ENCODE assay signal across 16 cellular contexts in genomic region chr20:31835554-31835953, GRCh38. TPM values are rescaled to one million over a fixed set of nuclear protein-coding genes. Genes with fewer than 3 reads are reported as not detected.
DNase-seq lines count a peak whose midpoint lies in the region; ATAC-seq, FAIRE-seq and TF ChIP-seq lines count a peak whose summit lies in the region.
"Had no signal": no experiment of that assay in that cellular context is flagged by ENCODE, and none has a peak within 500 bp of the region (broad histone marks: within the 10 kb centered on the region; RNA-seq: fewer than 3 reads in every experiment).

No MANE protein-coding gene starts in this region.

- H3K36me3 ChIP-seq in Loucy (ENCODE audit: insufficient read depth, low read length) (peaks cover 7% of the 10 kb centered on the region; the same call in 1 of the 2 replicates), K562 (ENCODE audit: control insufficient read depth, insufficient read depth, low read length) (no peaks in the 10 kb centered on the region)
- H3K36me3 ChIP-seq: Peyer's patch had no signal

- no peak for FAIRE-seq in K562 (lab: Jason Lieb, UNC)

- no peak for TF ChIP-seq POLR2A in K562 (conservative IDR thresholded peaks at IDR 0.05)

- no peak for TF ChIP-seq RAD21 in K562 (CRISPR knock-in tag; conservative IDR thresholded peaks at IDR 0.05 in 1 of 2, IDR thresholded peaks at IDR 0.05 in 1 of 2)

- no peaks in the 10 kb centered on the region for H3K36me3 Mint-ChIP-seq in stimulated activated effector memory CD8-positive, alpha-beta T cell treated with anti-CD3 and anti-CD28 coated beads, Interleukin-12 subunit alpha, Interleukin-12 subunit beta, amount 100 ng/mL, for 72 hours

- 78% methylated on average over 9 of the region's 9 CpGs for WGBS in K562 (ENCODE audit: insufficient coverage, low coverage, missing lambda C conversion rate)

- peaks cover 7% of the 10 kb centered on the region for H3F3A ChIP-seq in Loucy (ENCODE audit: low read depth)

- peak overlapping the region; percentile 49; the same call in 1 of the 3 replicates for H3K27ac ChIP-seq in K562 (ENCODE audit: extremely low read depth, low read depth, low read length)
- H3K27ac ChIP-seq: Peyer's patch had no signal

- CTCF ChIA-PET in K562 (lab: Yijun Ruan, JAX; ENCODE audit: low intra/inter-chr PET ratio), result no interaction called here

- H3K9me3 Mint-ChIP-seq in stimulated activated effector memory CD8-positive, alpha-beta T cell treated with anti-CD3 and anti-CD28 coated beads, Interleukin-12 subunit alpha, Interleukin-12 subunit beta, amount 100 ng/mL, for 72 hours, result no peaks in the 10 kb centered on the region
- H3K9me3 Mint-ChIP-seq: activated naive CD8-positive, alpha-beta T cell treated with anti-CD3 and anti-CD28 coated beads, Interleukin-2, amount 50 U/mL, for 24 hours; activated T-cell treated with anti-CD3 and anti-CD28 coated beads, Interleukin-2, amount 50 U/mL, for 4 hours had no signal

- H3K4me2 ChIP-seq in Loucy (ENCODE audit: low read depth, low read length, poor library complexity, severe bottlenecking) (peak overlapping the region; percentile 71), K562 (ENCODE audit: insufficient read depth, low read length) (peak overlapping the region; percentile 39; the same call in 1 of the 2 replicates)

- BruUV-seq in K562 (replicated peaks; lab: Mats Ljungman, UMichigan), result no TSS peak

- in situ Hi-C loops in K562 (cut with MboI), result loop anchor here (25.0 kb wide), 1 partner anchor 827 kb away; the partner anchor contains the start of gene C20orf203

- intact Hi-C loops in K562 (cut with micrococcal nuclease), result loop anchor here (5.0 kb wide), 1 partner anchor 273 kb away; no protein-coding TSS in a partner anchor

- no peak for TF ChIP-seq EP300 in K562 (IDR thresholded peaks at IDR 0.05; ENCODE audit: low read length)

- no peaks in the 10 kb centered on the region for H3K9me2 ChIP-seq in Loucy (replicated peaks; ENCODE audit: low read depth, low read length)

- no peaks in the 10 kb centered on the region for H3K9me1 ChIP-seq in K562 (ENCODE audit: control insufficient read depth, insufficient read depth, low read length)

- H2AFZ ChIP-seq in Loucy (ENCODE audit: low read length), result no peak overlapping the region
- H2AFZ ChIP-seq in K562 (ENCODE audit: low read depth, low read length), result peak overlapping the region; percentile 73; the same call in 1 of the 2 replicates

- TF ChIP-seq CTCF in Loucy (conservative IDR thresholded peaks at IDR 0.05; ENCODE audit: low read length) (no peak), K562 (IDR thresholded peaks at IDR 0.05 in 2 of 3, conservative IDR thresholded peaks at IDR 0.05 in 1 of 3; ENCODE audit: insufficient read depth in 2 of 3, low read depth in 1 of 3, low read length in 3 of 3) (no peak)

- no peaks in the 10 kb centered on the region for H3K9me3 ChIP-seq in Loucy (ENCODE audit: insufficient read depth, low read depth, low read length)
- H3K9me3 ChIP-seq in K562 (replicated peaks; ENCODE audit: control insufficient read depth, insufficient read depth, low read depth, low read length), result no peaks in the 10 kb centered on the region
- H3K9me3 ChIP-seq: Peyer's patch, testis had no signal

- H3K9ac ChIP-seq in Loucy (ENCODE audit: low read depth, low read length, poor library complexity, severe bottlenecking), result peak overlapping the region; percentile 60
- peak overlapping the region; percentile 35 to 68; a peak in 2 of 4 replicates for H3K9ac ChIP-seq in K562 (ENCODE audit: insufficient read depth in 1 of 2, low read depth in 2 of 2, low read length in 2 of 2)

- peak overlapping the region; percentile 62 for H3K4me3 ChIP-seq in Loucy (ENCODE audit: low read length, poor library complexity, severe bottlenecking)
- no peak overlapping the region for H3K4me3 ChIP-seq in K562
- H3K4me3 ChIP-seq: Peyer's patch, testis had no signal

- POLR2A ChIA-PET in K562 (lab: Yijun Ruan, JAX), result interaction anchor here (0.8 to 1.3 kb wide), 3 partner anchors 17 to 194 kb away, joined by 3 to 5 read pairs (median 4); no protein-coding TSS in a partner anchor

- H3K4me3 Mint-ChIP-seq in stimulated activated effector memory CD8-positive, alpha-beta T cell treated with anti-CD3 and anti-CD28 coated beads, Interleukin-12 subunit alpha, Interleukin-12 subunit beta, amount 100 ng/mL, for 72 hours, result no peak overlapping the region
- H3K4me3 Mint-ChIP-seq: activated naive CD8-positive, alpha-beta T cell treated with anti-CD3 and anti-CD28 coated beads, Interleukin-2, amount 50 U/mL, for 24 hours; activated T-cell treated with anti-CD3 and anti-CD28 coated beads, Interleukin-2, amount 50 U/mL, for 4 hours had no signal

- H3K4me1 ChIP-seq in Loucy (ENCODE audit: insufficient read depth, low read length, poor library complexity, severe bottlenecking), result peaks cover 57% of the 10 kb centered on the region
- H3K4me1 ChIP-seq in K562 (replicated peaks in 1 of 2; ENCODE audit: control insufficient read depth in 2 of 2, insufficient read depth in 2 of 2, low read length in 2 of 2), result peaks cover 35 to 51% of the 10 kb centered on the region in 2 experiments

- ATAC-seq in GM21619 (IDR thresholded peaks at IDR 0.05; ENCODE audit: unreplicated experiment) (peak; percentile 15), K562 (no peak), HG03469 (IDR thresholded peaks at IDR 0.05; ENCODE audit: unreplicated experiment) (no peak)
- ATAC-seq in stimulated activated effector memory CD8-positive, alpha-beta T cell treated with anti-CD3 and anti-CD28 coated beads, Interleukin-12 subunit alpha, Interleukin-12 subunit beta, amount 100 ng/mL, for 72 hours, result peak; percentile 2

- H3K27me3 ChIP-seq in Loucy (ENCODE audit: insufficient read depth, low read length, poor library complexity, severe bottlenecking), result no peaks in the 10 kb centered on the region
- no peaks in the 10 kb centered on the region for H3K27me3 ChIP-seq in K562 (ENCODE audit: control insufficient read depth in 2 of 2, insufficient read depth in 2 of 2, low read length in 2 of 2)
- H3K27me3 ChIP-seq: Peyer's patch, testis had no signal

- H4K20me1 ChIP-seq in Loucy (ENCODE audit: insufficient read depth, low read length, poor library complexity, severe bottlenecking) (no peaks in the 10 kb centered on the region), K562 (replicated peaks; ENCODE audit: control insufficient read depth, insufficient read depth, low read length) (0 out of 2 replicates have a peak, but pooled peaks cover 6% of the 10 kb centered on the region)

- DNase-seq in K562 (ENCODE audit: extremely low read depth in 1 of 4, low spot score in 3 of 4) (no peak), COR-L47 (lab: John Stamatoyannopoulos, UW) (no peak)
- DNase-seq in stimulated activated effector memory CD8-positive, alpha-beta T cell treated with anti-CD3 and anti-CD28 coated beads, Interleukin-12 subunit alpha, Interleukin-12 subunit beta, amount 100 ng/mL, for 72 hours (ENCODE audit: low spot score in 2 of 2), result no peak
- no peak for DNase-seq in activated naive CD4-positive, alpha-beta T cell (lab: John Stamatoyannopoulos, UW)
- DNase-seq: activated CD4-positive, alpha-beta T cell treated with anti-CD3 and anti-CD28 coated beads for 4 hours; activated T-cell treated with anti-CD3 and anti-CD28 coated beads, Interleukin-2, amount 50 U/mL, for 4 hours; NCI-H524 treated with DMSO at 0.1 percent for 48 hours had no signal

- no peak overlapping the region for H3K27ac Mint-ChIP-seq in stimulated activated effector memory CD8-positive, alpha-beta T cell treated with anti-CD3 and anti-CD28 coated beads, Interleukin-12 subunit alpha, Interleukin-12 subunit beta, amount 100 ng/mL, for 72 hours
- H3K27ac Mint-ChIP-seq: activated naive CD8-positive, alpha-beta T cell treated with anti-CD3 and anti-CD28 coated beads, Interleukin-2, amount 50 U/mL, for 24 hours; progenitor cell of endocrine pancreas had no signal

- H3K79me2 ChIP-seq in Loucy (ENCODE audit: insufficient read depth, low read length) (peaks cover 8% of the 10 kb centered on the region; the same call in 1 of the 2 replicates), K562 (ENCODE audit: control insufficient read depth, insufficient read depth, low read length) (no peaks in the 10 kb centered on the region)

- peaks cover 27% of the 10 kb centered on the region for H3K4me1 Mint-ChIP-seq in stimulated activated effector memory CD8-positive, alpha-beta T cell treated with anti-CD3 and anti-CD28 coated beads, Interleukin-12 subunit alpha, Interleukin-12 subunit beta, amount 100 ng/mL, for 72 hours

RNA-seq across cellular contexts. Expression of gene FOXS1, which starts 9.8 kb away (rescaled TPM):
- not detected in 2 replicates for total RNA-seq in K562 (2011; cell fraction: chromatin; rRNA removed; ENCODE audit: low replicate concordance)
- total RNA-seq in K562 (2011; cell fraction: nucleolus; rRNA removed), result not detected in 2 replicates
- total RNA-seq in K562 (2011; cell fraction: nucleoplasm; rRNA removed), result not detected in 2 replicates
- total RNA-seq in K562 (2014; rRNA removed) (not detected in 2 replicates), K562 (2014; rRNA removed; fragmentation: Illumina TruSeq; extraction: Trizol) (not detected in 2 replicates), K562 (2015; rRNA removed; fragmentation: Illumina TruSeq; extraction: Trizol) (not detected in 2 replicates), K562 (2021) (not detected in 2 replicates)
- polyA plus RNA-seq in K562 (2011; rRNA removed) (not detected in 2 replicates), K562 (2014; fragmentation: Illumina TruSeq; extraction: Trizol) (not detected in 2 replicates), K562 (2014; fragmentation: Nextera tagmentation; extraction: Ambion mirVana) (not detected), K562 (2014; rRNA removed) (not detected in 2 replicates)
- not detected in 2 replicates for polyA plus RNA-seq in K562 (2011; cell fraction: cytosol; rRNA removed)
- not detected in 2 replicates for polyA plus RNA-seq in K562 (2011; cell fraction: nucleus; rRNA removed)
- polyA plus RNA-seq in K562 (2012), result not detected in 2 replicates
- polyA minus RNA-seq in K562 (2011; rRNA and poly(A)+ RNA removed), result not detected in 2 replicates
- polyA minus RNA-seq in K562 (2011; cell fraction: cytosol; rRNA and poly(A)+ RNA removed), result not detected in 2 replicates
- polyA minus RNA-seq in K562 (2011; cell fraction: nucleus; rRNA and poly(A)+ RNA removed), result not detected in 2 replicates
- total RNA-seq: activated T-cell treated with anti-CD3 and anti-CD28 coated beads, Interleukin-2, amount 50 U/mL, for 4 hours; endothelial cell of umbilical vein; Peyer's patch; progenitor cell of endocrine pancreas had no signal

RNA-seq across cellular contexts. Expression of gene MYLK2, which starts 16.4 kb away (rescaled TPM):
- total RNA-seq in K562 (2011; cell fraction: chromatin; rRNA removed; ENCODE audit: low replicate concordance), result 0.53 and 0.69 TPM in 2 replicates
- total RNA-seq in K562 (2011; cell fraction: nucleolus; rRNA removed), result 0.33 and 0.79 TPM in 2 replicates
- 0.31 and 0.44 TPM in 2 replicates for total RNA-seq in K562 (2011; cell fraction: nucleoplasm; rRNA removed)
- 0.33 and 0.45 TPM in 2 replicates for total RNA-seq in K562 (2014; rRNA removed)
- 0.07 and 0.10 TPM in 2 replicates for total RNA-seq in K562 (2014; rRNA removed; fragmentation: Illumina TruSeq; extraction: Trizol)
- 0.18 and 0.30 TPM in 2 replicates for total RNA-seq in K562 (2015; rRNA removed; fragmentation: Illumina TruSeq; extraction: Trizol)
- 0.25 and 0.53 TPM in 2 replicates for total RNA-seq in K562 (2021)
- 0.15 and 0.22 TPM in 2 replicates for polyA plus RNA-seq in K562 (2011; rRNA removed)
- polyA plus RNA-seq in K562 (2011; cell fraction: cytosol; rRNA removed), result 0.13 and 0.18 TPM in 2 replicates
- 0.79 and 0.84 TPM in 2 replicates for polyA plus RNA-seq in K562 (2011; cell fraction: nucleus; rRNA removed)
- 0.25 and 0.43 TPM in 2 replicates for polyA plus RNA-seq in K562 (2012)
- 0.12 and 0.26 TPM in 2 replicates for polyA plus RNA-seq in K562 (2014; fragmentation: Illumina TruSeq; extraction: Trizol)
- not detected for polyA plus RNA-seq in K562 (2014; fragmentation: Nextera tagmentation; extraction: Ambion mirVana)
- polyA plus RNA-seq in K562 (2014; rRNA removed), result 0.28 and 0.41 TPM in 2 replicates
- polyA minus RNA-seq in K562 (2011; rRNA and poly(A)+ RNA removed), result 0.11 and 0.18 TPM in 2 replicates
- polyA minus RNA-seq in K562 (2011; cell fraction: cytosol; rRNA and poly(A)+ RNA removed), result not detected in 2 replicates
- polyA minus RNA-seq in K562 (2011; cell fraction: nucleus; rRNA and poly(A)+ RNA removed), result 0.13 and 0.78 TPM in 2 replicates

RNA-seq across cellular contexts. Expression of gene DUSP15, which starts 34.8 kb away (rescaled TPM):
- total RNA-seq in K562 (2011; cell fraction: chromatin; rRNA removed; ENCODE audit: low replicate concordance), result 0.53 TPM in 1 of 2 replicates, not detected in the other
- 0.33 and 0.39 TPM in 2 replicates for total RNA-seq in K562 (2011; cell fraction: nucleolus; rRNA removed)
- total RNA-seq in K562 (2011; cell fraction: nucleoplasm; rRNA removed), result 0.29 and 0.84 TPM in 2 replicates
- total RNA-seq in K562 (2014; rRNA removed), result not detected in 2 replicates
- total RNA-seq in K562 (2014; rRNA removed; fragmentation: Illumina TruSeq; extraction: Trizol), result not detected in 2 replicates
- not detected in 2 replicates for total RNA-seq in K562 (2015; rRNA removed; fragmentation: Illumina TruSeq; extraction: Trizol)
- not detected in 2 replicates for total RNA-seq in K562 (2021)
- polyA plus RNA-seq in K562 (2011; rRNA removed), result not detected in 2 replicates
- polyA plus RNA-seq in K562 (2011; cell fraction: cytosol; rRNA removed), result 0.09 and 0.16 TPM in 2 replicates
- 0.15 and 0.28 TPM in 2 replicates for polyA plus RNA-seq in K562 (2011; cell fraction: nucleus; rRNA removed)
- 0.22 TPM in 1 of 2 replicates, not detected in the other for polyA plus RNA-seq in K562 (2012)
- polyA plus RNA-seq in K562 (2014; fragmentation: Illumina TruSeq; extraction: Trizol), result not detected in 2 replicates
- not detected for polyA plus RNA-seq in K562 (2014; fragmentation: Nextera tagmentation; extraction: Ambion mirVana)
- polyA plus RNA-seq in K562 (2014; rRNA removed), result 0.34 and 0.66 TPM in 2 replicates
- polyA minus RNA-seq in K562 (2011; rRNA and poly(A)+ RNA removed), result not detected in 2 replicates
- not detected in 2 replicates for polyA minus RNA-seq in K562 (2011; cell fraction: cytosol; rRNA and poly(A)+ RNA removed)
- not detected in 2 replicates for polyA minus RNA-seq in K562 (2011; cell fraction: nucleus; rRNA and poly(A)+ RNA removed)
- total RNA-seq: activated T-cell treated with anti-CD3 and anti-CD28 coated beads, Interleukin-2, amount 50 U/mL, for 4 hours; endothelial cell of umbilical vein had no signal

RNA-seq across cellular contexts. Expression of gene TTLL9, which starts 34.9 kb away (rescaled TPM):
- total RNA-seq in K562 (2011; cell fraction: chromatin; rRNA removed; ENCODE audit: low replicate concordance), result not detected in 2 replicates
- total RNA-seq in K562 (2011; cell fraction: nucleolus; rRNA removed), result not detected in 2 replicates
- total RNA-seq in K562 (2011; cell fraction: nucleoplasm; rRNA removed), result not detected in 2 replicates
- total RNA-seq in K562 (2014; rRNA removed) (not detected in 2 replicates), K562 (2014; rRNA removed; fragmentation: Illumina TruSeq; extraction: Trizol) (not detected in 2 replicates), K562 (2015; rRNA removed; fragmentation: Illumina TruSeq; extraction: Trizol) (not detected in 2 replicates), K562 (2021) (not detected in 2 replicates)
- polyA plus RNA-seq in K562 (2011; rRNA removed) (not detected in 2 replicates), K562 (2014; fragmentation: Illumina TruSeq; extraction: Trizol) (not detected in 2 replicates), K562 (2014; fragmentation: Nextera tagmentation; extraction: Ambion mirVana) (under 1 TPM in 1 of 2 experiments, not detected in 1; 0.06 TPM), K562 (2014; rRNA removed) (0.07 TPM in 1 of 2 replicates, not detected in the other)
- not detected in 2 replicates for polyA plus RNA-seq in K562 (2011; cell fraction: cytosol; rRNA removed)
- not detected in 2 replicates for polyA plus RNA-seq in K562 (2011; cell fraction: nucleus; rRNA removed)
- not detected in 2 replicates for polyA plus RNA-seq in K562 (2012)
- polyA minus RNA-seq in K562 (2011; rRNA and poly(A)+ RNA removed), result not detected in 2 replicates
- not detected in 2 replicates for polyA minus RNA-seq in K562 (2011; cell fraction: cytosol; rRNA and poly(A)+ RNA removed)
- polyA minus RNA-seq in K562 (2011; cell fraction: nucleus; rRNA and poly(A)+ RNA removed), result not detected in 2 replicates
- total RNA-seq: activated T-cell treated with anti-CD3 and anti-CD28 coated beads, Interleukin-2, amount 50 U/mL, for 4 hours; endothelial cell of umbilical vein; kidney epithelial cell had no signal

Comparison
In these comparisons a context has a peak if more than half of its experiments do, and no peak if none do; other contexts are left out.
1. ATAC-seq: peak in GM21619 (single experiment) and stimulated activated effector memory CD8-positive, alpha-beta T cell treated with anti-CD3 and anti-CD28 coated beads, Interleukin-12 subunit alpha, Interleukin-12 subunit beta, amount 100 ng/mL, for 72 hours (single experiment); none in K562 (single experiment) and HG03469 (single experiment).